In genomic region chr22:44278234-44279058, GRCh38 we compare ENCODE assay signal across 22 cellular contexts. TPM values are rescaled to one million over a fixed set of nuclear protein-coding genes. Genes with fewer than 3 reads are reported as not detected.
"Had no signal": no experiment of that assay in that cellular context is flagged by ENCODE, and none has a peak within 500 bp of the region (broad histone marks: within the 10 kb centered on the region; RNA-seq: fewer than 3 reads in every experiment).

No MANE protein-coding gene starts in this region.

- H3K4me3 ChIP-seq: colonic mucosa, esophagus squamous epithelium, gastroesophageal sphincter, spleen, testis, tibial nerve, upper lobe of right lung had no signal

- H3K36me3 Mint-ChIP-seq: immature natural killer cell; stimulated activated memory B cell treated with anti-CD40 and anti-IgM and Interleukin-4, amounts not matched to agents 10 μg/mL and 1 μg/mL and 100 μg/mL, for 72 hours had no signal

- H3K4me3 Mint-ChIP-seq: immature natural killer cell; naive B cell; nephron; stimulated activated memory B cell treated with anti-CD40 and anti-IgM and Interleukin-4, amounts not matched to agents 10 μg/mL and 1 μg/mL and 100 μg/mL, for 72 hours; stimulated activated naive CD8-positive, alpha-beta T cell treated with anti-CD3 and anti-CD28 coated beads, Interleukin-15, amount 100 ng/mL, for 72 hours had no signal

- H3K27ac Mint-ChIP-seq: immature natural killer cell; nephron; stimulated activated memory B cell treated with anti-CD40 and anti-IgM and Interleukin-4, amounts not matched to agents 10 μg/mL and 1 μg/mL and 100 μg/mL, for 72 hours; stimulated activated naive CD8-positive, alpha-beta T cell treated with anti-CD3 and anti-CD28 coated beads, Interleukin-15, amount 100 ng/mL, for 72 hours had no signal

- H3K4me1 Mint-ChIP-seq: immature natural killer cell; stimulated activated naive CD8-positive, alpha-beta T cell treated with anti-CD3 and anti-CD28 coated beads, Interleukin-15, amount 100 ng/mL, for 72 hours had no signal

- H3K27ac ChIP-seq: colonic mucosa, esophagus squamous epithelium, gastroesophageal sphincter, spleen, testis, tibial nerve, upper lobe of right lung had no signal

- H3K27me3 ChIP-seq: colonic mucosa, testis, tibial nerve had no signal

- DNase-seq: colonic mucosa; dermis blood vessel endothelial cell; esophagus squamous epithelium; foreskin fibroblast; glutamatergic neuron; immature natural killer cell; left colon; mesendoderm; naive B cell; stimulated activated CD4-positive, alpha-beta T cell treated with anti-CD3 and anti-CD28 coated beads, Interleukin-15, amount 100 ng/mL, for 24 hours; stimulated activated CD4-positive, alpha-beta T cell treated with anti-CD3 and anti-CD28 coated beads, Interleukin-1b, Interleukin-23, amount 100 ng/mL, for 48 hours; stimulated activated CD4-positive, alpha-beta T cell treated with anti-CD3 and anti-CD28 coated beads, Interleukin-4, amount 100 ng/mL, for 24 hours; stimulated activated naive CD8-positive, alpha-beta T cell treated with anti-CD3 and anti-CD28 coated beads, Interleukin-15, amount 100 ng/mL, for 72 hours; testis; upper lobe of right lung had no signal

- H3K9me3 Mint-ChIP-seq: immature natural killer cell; naive B cell; nephron; stimulated activated memory B cell treated with anti-CD40 and anti-IgM and Interleukin-4, amounts not matched to agents 10 μg/mL and 1 μg/mL and 100 μg/mL, for 72 hours; stimulated activated naive CD8-positive, alpha-beta T cell treated with anti-CD3 and anti-CD28 coated beads, Interleukin-15, amount 100 ng/mL, for 72 hours had no signal

- H3K9me3 ChIP-seq: colonic mucosa, esophagus squamous epithelium, gastroesophageal sphincter, spleen, testis, tibial nerve, upper lobe of right lung had no signal

- ATAC-seq: gastroesophageal sphincter; left colon; sciatic nerve; stimulated activated memory B cell treated with anti-CD40 and anti-IgM and Interleukin-4, amounts not matched to agents 10 μg/mL and 1 μg/mL and 100 μg/mL, for 72 hours; stimulated activated naive CD8-positive, alpha-beta T cell treated with anti-CD3 and anti-CD28 coated beads, Interleukin-15, amount 100 ng/mL, for 72 hours; upper lobe of right lung had no signal

- H3K4me1 ChIP-seq: colonic mucosa, esophagus squamous epithelium, testis, tibial nerve, upper lobe of right lung had no signal

- H3K36me3 ChIP-seq: colonic mucosa, esophagus squamous epithelium, gastroesophageal sphincter, spleen, tibial nerve, upper lobe of right lung had no signal

RNA-seq across cellular contexts. Expression of gene SHISAL1, which starts 34.3 kb away (rescaled TPM):
- total RNA-seq: dermis blood vessel endothelial cell, epithelial cell of proximal tubule had no signal
- polyA plus RNA-seq: immature natural killer cell had no signal
